In the genomic region with DNA sequence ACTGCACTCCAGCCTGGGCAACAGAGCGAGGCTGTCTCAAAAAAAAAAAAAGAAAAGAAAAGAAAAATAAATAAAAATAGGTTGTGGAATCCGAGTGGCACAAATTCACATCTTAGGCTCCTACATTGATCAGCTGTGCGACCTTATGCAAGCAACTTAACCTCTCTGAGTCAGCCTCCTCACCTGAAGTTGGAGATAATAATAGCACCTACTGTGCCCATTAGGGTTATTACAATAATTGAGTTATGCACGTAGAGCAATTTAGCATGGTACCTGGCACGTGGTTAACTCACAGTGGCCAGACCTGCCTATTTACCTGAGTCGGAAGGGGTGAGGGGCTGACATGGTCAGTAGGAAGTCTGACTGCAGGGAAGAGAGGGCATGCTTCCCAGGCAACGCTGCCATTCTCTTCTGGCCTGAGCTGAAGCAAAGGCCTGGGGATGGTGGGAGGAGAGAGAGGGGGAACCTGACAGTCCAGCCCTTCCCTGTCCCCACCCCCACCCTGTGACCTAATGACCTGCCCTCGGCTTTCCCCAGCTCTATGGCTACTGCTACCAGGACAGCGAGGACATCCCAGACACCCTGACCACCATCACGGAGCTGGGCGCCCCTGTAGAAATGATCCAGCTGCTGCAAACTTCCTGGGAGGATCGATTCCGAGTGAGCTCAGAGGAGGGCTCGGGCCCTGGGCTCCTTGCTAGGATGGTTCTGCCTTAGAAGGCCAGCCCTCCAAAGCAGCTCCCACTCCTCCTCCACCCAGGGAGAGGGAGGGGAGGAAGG, we compare ENCODE assay signal across 16 cellular contexts. TPM values are rescaled to one million over a fixed set of nuclear protein-coding genes. Genes with fewer than 3 reads are reported as not detected.
A peak's percentile ranks its signal among the peaks of the same experiment; 100 is the strongest.
DNase-seq lines count a peak whose midpoint lies in the region; TF ChIP-seq lines count a peak whose summit lies in the region.
"Had no signal": no experiment of that assay in that cellular context is flagged by ENCODE, and none has a peak within 500 bp of the region (broad histone marks: within the 10 kb centered on the region; RNA-seq: fewer than 3 reads in every experiment).

No MANE protein-coding gene starts in this region.

- H3K27ac ChIP-seq in fibroblast of lung (ENCODE audit: insufficient read depth, low read length) (no peak overlapping the region), subcutaneous abdominal adipose tissue (ENCODE audit: low read depth, low read length) (peak overlapping the region; percentile 100)

- H3K36me3 ChIP-seq in fibroblast of lung (ENCODE audit: control insufficient read depth, insufficient read depth, low read length) (peaks cover 26% of the 10 kb centered on the region), subcutaneous abdominal adipose tissue (ENCODE audit: control insufficient read depth in 5 of 5, insufficient read depth in 5 of 5, low read length in 5 of 5) (peaks cover 4 to 53% (median 48%) of the 10 kb centered on the region in 5 donors)

- no peak for TF ChIP-seq POLR2A in NB4 (IDR thresholded peaks at IDR 0.05; ENCODE audit: extremely low read depth, insufficient read length)

- H3K27me3 ChIP-seq in fibroblast of lung (ENCODE audit: control insufficient read depth, insufficient read depth, low read length) (no peaks in the 10 kb centered on the region), subcutaneous abdominal adipose tissue (ENCODE audit: control insufficient read depth in 5 of 5, insufficient read depth in 4 of 5, low read length in 5 of 5) (no peaks in the 10 kb centered on the region)

- H3K9me3 ChIP-seq in fibroblast of lung (ENCODE audit: control insufficient read depth, insufficient read depth, low read depth, low read length) (no peaks in the 10 kb centered on the region), subcutaneous abdominal adipose tissue (ENCODE audit: control insufficient read depth in 5 of 5, low read length in 5 of 5) (no peaks in the 10 kb centered on the region)

- H4K20me1 ChIP-seq in fibroblast of lung (ENCODE audit: control insufficient read depth, extremely low read depth, insufficient read depth, low read length): no peaks in the 10 kb centered on the region

- H3K4me1 Mint-ChIP-seq in mesothelial cell of epicardium: peaks cover 63% of the 10 kb centered on the region
- H3K4me1 Mint-ChIP-seq in activated T-helper 1 cell treated with anti-CD3 and anti-CD28 coated beads, Interleukin-12 subunit alpha, Interleukin-12 subunit beta, Interleukin-2, Interleukin-4 antibody, amounts not matched to agents 30 ng/mL and 10 ng/mL and 1 ng/mL, durations not matched to agents 14 hours and 24 hours and 36 hours (ENCODE audit: low read depth): no peaks in the 10 kb centered on the region
- H3K4me1 Mint-ChIP-seq: stimulated activated naive B cell treated with anti-CD40 and anti-IgM and Interleukin-4, amounts not matched to agents 10 μg/mL and 1 μg/mL and 100 μg/mL, for 72 hours had no signal

- H3K79me2 ChIP-seq in fibroblast of lung (ENCODE audit: control insufficient read depth, insufficient read depth, low read length): peaks cover 29% of the 10 kb centered on the region

- no peak overlapping the region for H2AFZ ChIP-seq in fibroblast of lung (ENCODE audit: low read length)

- H3K9ac ChIP-seq in fibroblast of lung (ENCODE audit: insufficient read depth, low read length): no peak overlapping the region
- H3K9ac ChIP-seq in subcutaneous abdominal adipose tissue (ENCODE audit: low read length in 5 of 5): peak overlapping the region in 4 of 5 donors; percentile 21 to 95 (median 67)

- H3K4me3 Mint-ChIP-seq in mesothelial cell of epicardium: peak overlapping the region; percentile 30
- H3K4me3 Mint-ChIP-seq in activated T-helper 1 cell treated with anti-CD3 and anti-CD28 coated beads, Interleukin-12 subunit alpha, Interleukin-12 subunit beta, Interleukin-2, Interleukin-4 antibody, amounts not matched to agents 30 ng/mL and 10 ng/mL and 1 ng/mL, durations not matched to agents 14 hours and 24 hours and 36 hours: no peak overlapping the region
- H3K4me3 Mint-ChIP-seq: CD4-positive, alpha-beta T cell; IgD-negative memory B cell; stimulated activated naive B cell treated with anti-CD40 and anti-IgM and Interleukin-4, amounts not matched to agents 10 μg/mL and 1 μg/mL and 100 μg/mL, for 72 hours had no signal

- H3K4me2 ChIP-seq in fibroblast of lung (ENCODE audit: extremely low read depth, insufficient read depth, low read length): peak overlapping the region; percentile 40

- intact Hi-C loops in activated T-helper 1 cell treated with anti-CD3 and anti-CD28 coated beads, Interleukin-12 subunit alpha, Interleukin-12 subunit beta, Interleukin-2, Interleukin-4 antibody, amounts not matched to agents 30 ng/mL and 10 ng/mL and 1 ng/mL, durations not matched to agents 14 hours and 24 hours and 36 hours (cut with micrococcal nuclease): no loop called here

- no peaks in the 10 kb centered on the region for H3K27me3 Mint-ChIP-seq in mesothelial cell of epicardium (ENCODE audit: low read depth)
- peaks cover 29% of the 10 kb centered on the region for H3K27me3 Mint-ChIP-seq in activated T-helper 1 cell treated with anti-CD3 and anti-CD28 coated beads, Interleukin-12 subunit alpha, Interleukin-12 subunit beta, Interleukin-2, Interleukin-4 antibody, amounts not matched to agents 30 ng/mL and 10 ng/mL and 1 ng/mL, durations not matched to agents 14 hours and 24 hours and 36 hours (ENCODE audit: insufficient read depth)

- peak overlapping the region; percentile 75 for H3K27ac Mint-ChIP-seq in mesothelial cell of epicardium
- no peak overlapping the region for H3K27ac Mint-ChIP-seq in activated T-helper 1 cell treated with anti-CD3 and anti-CD28 coated beads, Interleukin-12 subunit alpha, Interleukin-12 subunit beta, Interleukin-2, Interleukin-4 antibody, amounts not matched to agents 30 ng/mL and 10 ng/mL and 1 ng/mL, durations not matched to agents 14 hours and 24 hours and 36 hours
- H3K27ac Mint-ChIP-seq: CD4-positive, alpha-beta T cell; IgD-negative memory B cell; stimulated activated naive B cell treated with anti-CD40 and anti-IgM and Interleukin-4, amounts not matched to agents 10 μg/mL and 1 μg/mL and 100 μg/mL, for 72 hours had no signal

- H3K4me3 ChIP-seq in NB4 (ENCODE audit: low read depth, low read length): no peak overlapping the region
- H3K4me3 ChIP-seq in fibroblast of lung (replicated peaks in 1 of 4; ENCODE audit: control extremely low read depth in 1 of 4, insufficient read depth in 1 of 4, low read depth in 3 of 4, low read length in 4 of 4): peak overlapping the region in 2 of 4 experiments; percentile 10 to 28
- H3K4me3 ChIP-seq in subcutaneous abdominal adipose tissue (ENCODE audit: low read depth in 1 of 5, low read length in 5 of 5): peak overlapping the region in 4 of 5 donors; percentile 4 to 62 (median 28)

- H3K36me3 Mint-ChIP-seq in mesothelial cell of epicardium: peaks cover 9% of the 10 kb centered on the region
- no peaks in the 10 kb centered on the region for H3K36me3 Mint-ChIP-seq in activated T-helper 1 cell treated with anti-CD3 and anti-CD28 coated beads, Interleukin-12 subunit alpha, Interleukin-12 subunit beta, Interleukin-2, Interleukin-4 antibody, amounts not matched to agents 30 ng/mL and 10 ng/mL and 1 ng/mL, durations not matched to agents 14 hours and 24 hours and 36 hours (ENCODE audit: low read depth)
- H3K36me3 Mint-ChIP-seq: IgD-negative memory B cell; stimulated activated naive B cell treated with anti-CD40 and anti-IgM and Interleukin-4, amounts not matched to agents 10 μg/mL and 1 μg/mL and 100 μg/mL, for 72 hours had no signal

- no peak for TF ChIP-seq CTCF in NB4 (IDR thresholded peaks at IDR 0.05; ENCODE audit: low read depth, low read length)
- TF ChIP-seq CTCF in fibroblast of lung (conservative IDR thresholded peaks at IDR 0.05 in 1 of 2, IDR thresholded peaks at IDR 0.05 in 1 of 2; ENCODE audit: low read depth in 1 of 2, low read length in 2 of 2): no peak
- no peak for TF ChIP-seq CTCF in mesothelial cell of epicardium (IDR thresholded peaks at IDR 0.05; ENCODE audit: unreplicated experiment)

- DNase-seq in NB4 (ENCODE audit: low read depth) (peak; percentile 21), fibroblast of lung (ENCODE audit: low read depth in 2 of 2) (peak; percentile 59 to 86), mesothelial cell of epicardium (ENCODE audit: low spot score in 2 of 2, unreplicated experiment in 2 of 2) (no peak), MV-4-11 (lab: John Stamatoyannopoulos, UW) (no peak), cerebellar nuclear complex (lab: John Stamatoyannopoulos, UW) (no peak)
- DNase-seq in activated T-cell treated with anti-CD3 and anti-CD28 coated beads, Interleukin-2, amount 50 U/mL, for 48 hours: no peak
- no peak for DNase-seq in activated T-helper 1 cell treated with anti-CD3 and anti-CD28 coated beads, Interleukin-12 subunit alpha, Interleukin-12 subunit beta, Interleukin-2, Interleukin-4 antibody, amounts not matched to agents 30 ng/mL and 10 ng/mL and 1 ng/mL, durations not matched to agents 14 hours and 24 hours and 36 hours (ENCODE audit: low spot score)
- DNase-seq: activated CD4-positive, alpha-beta T cell treated with anti-CD3 and anti-CD28 coated beads for 1 hour; activated effector memory CD4-positive, alpha-beta T cell treated with Interleukin-2 at 50 U/mL for 16 hours; CD4-positive, alpha-beta T cell; NCI-H2171 treated with DMSO at 0.1 percent for 48 hours; stimulated activated CD4-positive, alpha-beta T cell treated with anti-CD3 and anti-CD28 coated beads, Interleukin-12 subunit alpha, Interleukin-12 subunit beta, amount 100 ng/mL, for 4 hours; stimulated activated naive B cell treated with anti-CD40 and anti-IgM and Interleukin-4, amounts not matched to agents 10 μg/mL and 1 μg/mL and 100 μg/mL, for 72 hours had no signal

- H3K9me3 Mint-ChIP-seq in mesothelial cell of epicardium: no peaks in the 10 kb centered on the region
- no peaks in the 10 kb centered on the region for H3K9me3 Mint-ChIP-seq in activated T-helper 1 cell treated with anti-CD3 and anti-CD28 coated beads, Interleukin-12 subunit alpha, Interleukin-12 subunit beta, Interleukin-2, Interleukin-4 antibody, amounts not matched to agents 30 ng/mL and 10 ng/mL and 1 ng/mL, durations not matched to agents 14 hours and 24 hours and 36 hours
- H3K9me3 Mint-ChIP-seq: CD4-positive, alpha-beta T cell; IgD-negative memory B cell; stimulated activated naive B cell treated with anti-CD40 and anti-IgM and Interleukin-4, amounts not matched to agents 10 μg/mL and 1 μg/mL and 100 μg/mL, for 72 hours had no signal

- H3K4me1 ChIP-seq in fibroblast of lung (ENCODE audit: control insufficient read depth, extremely low read depth, insufficient read depth, low read length): peaks cover 13% of the 10 kb centered on the region
- peaks cover 23 to 93% (median 82%) of the 10 kb centered on the region in 5 donors for H3K4me1 ChIP-seq in subcutaneous abdominal adipose tissue (ENCODE audit: control insufficient read depth in 5 of 5, insufficient read depth in 5 of 5, low read length in 5 of 5)

RNA-seq across cellular contexts. Expression of a gene that starts 5.1 kb away (rescaled TPM):
- total RNA-seq in fibroblast of lung (63.9 and 70.1 TPM in 2 replicates), mesothelial cell of epicardium (112 to 131 TPM (median 123 TPM) in 3 replicates)
- polyA plus RNA-seq in fibroblast of lung: 48.4 and 70.3 TPM in 2 replicates
- polyA plus RNA-seq in fibroblast of lung (2012): 31.1 and 43.1 TPM in 2 replicates
- polyA minus RNA-seq in fibroblast of lung (ENCODE audit: low replicate concordance): 51.4 and 159 TPM in 2 replicates
- not detected in 2 replicates for total RNA-seq in activated T-helper 1 cell treated with anti-CD3 and anti-CD28 coated beads, Interleukin-12 subunit alpha, Interleukin-12 subunit beta, Interleukin-2, Interleukin-4 antibody, amounts not matched to agents 30 ng/mL and 10 ng/mL and 1 ng/mL, durations not matched to agents 14 hours and 24 hours and 36 hours
- total RNA-seq: CD4-positive, alpha-beta T cell had no signal
- polyA plus RNA-seq: IgD-negative memory B cell, keratinocyte had no signal

Comparison
In these comparisons a context has a peak if more than half of its experiments do, and no peak if none do; other contexts are left out.
1. DNase-seq: peak in NB4 (single experiment) and fibroblast of lung (2 of 2); none in mesothelial cell of epicardium (0 of 2), MV-4-11 (single experiment), activated T-cell treated with anti-CD3 and anti-CD28 coated beads, Interleukin-2, amount 50 U/mL, for 48 hours (0 of 2), cerebellar nuclear complex (0 of 2) and activated T-helper 1 cell treated with anti-CD3 and anti-CD28 coated beads, Interleukin-12 subunit alpha, Interleukin-12 subunit beta, Interleukin-2, Interleukin-4 antibody, amounts not matched to agents 30 ng/mL and 10 ng/mL and 1 ng/mL, durations not matched to agents 14 hours and 24 hours and 36 hours (single experiment).
2. RNA of a gene that starts 5.1 kb away (total RNA-seq): 112 to 131 TPM in mesothelial cell of epicardium and 63.9 to 70.1 TPM in fibroblast of lung; not detected in activated T-helper 1 cell treated with anti-CD3 and anti-CD28 coated beads, Interleukin-12 subunit alpha, Interleukin-12 subunit beta, Interleukin-2, Interleukin-4 antibody, amounts not matched to agents 30 ng/mL and 10 ng/mL and 1 ng/mL, durations not matched to agents 14 hours and 24 hours and 36 hours; every median in the first group is over 10 times any median in the second.